23 cellular contexts compared by ENCODE assay signal in genomic region chr7:44898059-44898458, GRCh38.
"Had no signal": no experiment of that assay in that cellular context is flagged by ENCODE, and none has a peak within 500 bp of the region (broad histone marks: within the 10 kb centered on the region; RNA-seq: fewer than 3 reads in every experiment).

No MANE protein-coding gene starts in this region.

- H3K9me3 ChIP-seq: breast epithelium, pancreas, prostate gland, tibial nerve had no signal

- H3K27ac ChIP-seq: breast epithelium, pancreas, prostate gland, tibial nerve had no signal

- H3K27me3 ChIP-seq: breast epithelium, pancreas, tibial nerve had no signal

- H3K4me1 ChIP-seq: breast epithelium, prostate gland, tibial nerve had no signal

- H3K4me3 ChIP-seq: breast epithelium, pancreas, prostate gland, tibial nerve had no signal

- ATAC-seq: esophagus mucosa, left colon, pancreas had no signal

- H3K36me3 ChIP-seq: breast epithelium, pancreas, prostate gland, tibial nerve had no signal

- FAIRE-seq: kidney, pancreas, urothelium cell line had no signal

- DNase-seq: activated CD4-positive, alpha-beta T cell treated with anti-CD3 and anti-CD28 coated beads for 4 hours; activated CD4-positive, alpha-beta T cell treated with anti-CD3 and anti-CD28 coated beads, Interleukin-2, amount 50 U/mL, for 48 hours; activated CD4-positive, CD25-positive, alpha-beta regulatory T cell; activated naive CD4-positive, alpha-beta T cell; activated T-cell treated with anti-CD3 and anti-CD28 coated beads, Interleukin-2, amount 50 U/mL, for 48 hours; central memory CD4-positive, alpha-beta T cell; foreskin fibroblast; head of caudate nucleus; hypothalamus; immature natural killer cell; kidney; left colon; mammary epithelial cell; pancreas; retina; stimulated activated CD4-positive, alpha-beta T cell treated with anti-CD3 and anti-CD28 coated beads, Interleukin-15, amount 100 ng/mL, for 24 hours; stimulated activated CD4-positive, alpha-beta T cell treated with anti-CD3 and anti-CD28 coated beads, Interleukin-2, amount 100 ng/mL, for 24 hours; stimulated activated naive CD4-positive, alpha-beta T cell treated with Interleukin-2 at 50 U/mL for 16 hours had no signal
